In the genomic region with DNA sequence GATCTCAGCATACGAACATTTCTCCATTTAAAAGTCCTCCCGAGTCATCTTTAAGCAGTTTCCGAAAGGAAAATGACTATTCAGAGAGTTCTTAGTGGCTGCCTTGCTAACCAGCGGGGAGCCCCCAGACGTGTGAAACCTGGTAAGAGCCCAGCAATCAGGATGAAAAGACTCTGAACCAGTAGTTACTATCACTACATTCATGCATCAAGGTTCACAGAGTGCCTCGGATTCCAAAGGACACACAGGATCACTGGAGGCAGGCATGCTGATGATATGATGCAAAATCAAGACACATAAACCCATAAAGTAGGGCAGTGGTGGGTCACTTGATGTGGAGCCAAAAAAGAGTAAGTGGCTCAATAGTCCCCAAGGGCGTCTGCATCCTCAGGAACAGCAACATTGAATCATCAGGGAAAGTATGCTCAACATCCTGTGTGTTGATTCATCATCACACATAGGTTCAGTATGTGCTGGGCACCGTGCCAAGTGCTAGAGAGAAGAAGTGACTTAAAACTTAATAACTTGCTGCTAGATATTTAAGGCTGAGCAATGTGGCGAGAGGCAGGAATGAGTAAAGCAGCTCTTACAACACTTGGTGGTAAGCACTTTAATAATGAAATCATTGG, we compare ENCODE assay signal across 1 cellular context.
TF ChIP-seq lines count a peak whose summit lies in the region.

No MANE protein-coding gene starts in this region.

TF ChIP-seq in GM12878, 131 proteins besides CTCF, POLR2A, EP300 and RAD21 (continued from another document):
- TF ChIP-seq TARDBP (IDR thresholded peaks at IDR 0.05; ENCODE audit: borderline replicate concordance) (no peak), DPF2 (IDR thresholded peaks at IDR 0.05) (peak; percentile 48; the same call in 1 of the 2 replicates), JUND (IDR thresholded peaks at IDR 0.05; ENCODE audit: low read depth, low read length) (no peak), SUPT20H (IDR thresholded peaks at IDR 0.05; ENCODE audit: borderline replicate concordance, control insufficient read depth, low read depth, low read length) (no peak), FOXK2 (IDR thresholded peaks at IDR 0.05) (no peak), SRF (IDR thresholded peaks at IDR 0.05; ENCODE audit: low read depth in 2 of 2, low read length in 2 of 2) (no peak), POU2F2 (IDR thresholded peaks at IDR 0.05; ENCODE audit: borderline replicate concordance, low read depth, low read length) (no peak), WRNIP1 (IDR thresholded peaks at IDR 0.05; ENCODE audit: borderline replicate concordance, low read depth, low read length) (no peak), RUNX3 (IDR thresholded peaks at IDR 0.05; ENCODE audit: low read length) (no peak; the same call in 1 of the 2 replicates), SMARCA5 (IDR thresholded peaks at IDR 0.05) (no peak), PML (IDR thresholded peaks at IDR 0.05; ENCODE audit: low read length) (no peak), MEF2A (IDR thresholded peaks at IDR 0.05; ENCODE audit: insufficient read depth, low read depth, low read length) (no peak), NR2C1 (IDR thresholded peaks at IDR 0.05) (no peak), YBX1 (IDR thresholded peaks at IDR 0.05) (no peak), SMC3 (IDR thresholded peaks at IDR 0.05; ENCODE audit: borderline replicate concordance, low read length) (no peak), ATF7 (IDR thresholded peaks at IDR 0.05; ENCODE audit: low read depth) (no peak), CBFB (IDR thresholded peaks at IDR 0.05; ENCODE audit: low read depth) (no peak), LARP7 (IDR thresholded peaks at IDR 0.05) (no peak), TCF7 (IDR thresholded peaks at IDR 0.05; ENCODE audit: borderline replicate concordance) (no peak), RELB (IDR thresholded peaks at IDR 0.05; ENCODE audit: low read depth) (no peak), HDGF (IDR thresholded peaks at IDR 0.05) (no peak), MXI1 (IDR thresholded peaks at IDR 0.05; ENCODE audit: low read depth, low read length) (no peak), RAD51 (IDR thresholded peaks at IDR 0.05) (no peak), TCF3 (IDR thresholded peaks at IDR 0.05; ENCODE audit: borderline replicate concordance, insufficient read depth, low read depth, low read length) (no peak), IRF4 (IDR thresholded peaks at IDR 0.05; ENCODE audit: low read depth, low read length) (no peak)
- TF ChIP-seq, protein P1, sequence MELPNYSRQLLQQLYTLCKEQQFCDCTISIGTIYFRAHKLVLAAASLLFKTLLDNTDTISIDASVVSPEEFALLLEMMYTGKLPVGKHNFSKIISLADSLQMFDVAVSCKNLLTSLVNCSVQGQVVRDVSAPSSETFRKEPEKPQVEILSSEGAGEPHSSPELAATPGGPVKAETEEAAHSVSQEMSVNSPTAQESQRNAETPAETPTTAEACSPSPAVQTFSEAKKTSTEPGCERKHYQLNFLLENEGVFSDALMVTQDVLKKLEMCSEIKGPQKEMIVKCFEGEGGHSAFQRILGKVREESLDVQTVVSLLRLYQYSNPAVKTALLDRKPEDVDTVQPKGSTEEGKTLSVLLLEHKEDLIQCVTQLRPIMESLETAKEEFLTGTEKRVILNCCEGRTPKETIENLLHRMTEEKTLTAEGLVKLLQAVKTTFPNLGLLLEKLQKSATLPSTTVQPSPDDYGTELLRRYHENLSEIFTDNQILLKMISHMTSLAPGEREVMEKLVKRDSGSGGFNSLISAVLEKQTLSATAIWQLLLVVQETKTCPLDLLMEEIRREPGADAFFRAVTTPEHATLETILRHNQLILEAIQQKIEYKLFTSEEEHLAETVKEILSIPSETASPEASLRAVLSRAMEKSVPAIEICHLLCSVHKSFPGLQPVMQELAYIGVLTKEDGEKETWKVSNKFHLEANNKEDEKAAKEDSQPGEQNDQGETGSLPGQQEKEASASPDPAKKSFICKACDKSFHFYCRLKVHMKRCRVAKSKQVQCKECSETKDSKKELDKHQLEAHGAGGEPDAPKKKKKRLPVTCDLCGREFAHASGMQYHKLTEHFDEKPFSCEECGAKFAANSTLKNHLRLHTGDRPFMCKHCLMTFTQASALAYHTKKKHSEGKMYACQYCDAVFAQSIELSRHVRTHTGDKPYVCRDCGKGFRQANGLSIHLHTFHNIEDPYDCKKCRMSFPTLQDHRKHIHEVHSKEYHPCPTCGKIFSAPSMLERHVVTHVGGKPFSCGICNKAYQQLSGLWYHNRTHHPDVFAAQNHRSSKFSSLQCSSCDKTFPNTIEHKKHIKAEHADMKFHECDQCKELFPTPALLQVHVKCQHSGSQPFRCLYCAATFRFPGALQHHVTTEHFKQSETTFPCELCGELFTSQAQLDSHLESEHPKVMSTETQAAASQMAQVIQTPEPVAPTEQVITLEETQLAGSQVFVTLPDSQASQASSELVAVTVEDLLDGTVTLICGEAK (IDR thresholded peaks at IDR 0.05; ENCODE audit: borderline replicate concordance) = no peak
- TF ChIP-seq, protein P2, sequence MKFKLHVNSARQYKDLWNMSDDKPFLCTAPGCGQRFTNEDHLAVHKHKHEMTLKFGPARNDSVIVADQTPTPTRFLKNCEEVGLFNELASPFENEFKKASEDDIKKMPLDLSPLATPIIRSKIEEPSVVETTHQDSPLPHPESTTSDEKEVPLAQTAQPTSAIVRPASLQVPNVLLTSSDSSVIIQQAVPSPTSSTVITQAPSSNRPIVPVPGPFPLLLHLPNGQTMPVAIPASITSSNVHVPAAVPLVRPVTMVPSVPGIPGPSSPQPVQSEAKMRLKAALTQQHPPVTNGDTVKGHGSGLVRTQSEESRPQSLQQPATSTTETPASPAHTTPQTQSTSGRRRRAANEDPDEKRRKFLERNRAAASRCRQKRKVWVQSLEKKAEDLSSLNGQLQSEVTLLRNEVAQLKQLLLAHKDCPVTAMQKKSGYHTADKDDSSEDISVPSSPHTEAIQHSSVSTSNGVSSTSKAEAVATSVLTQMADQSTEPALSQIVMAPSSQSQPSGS (IDR thresholded peaks at IDR 0.05; ENCODE audit: low read length) = no peak
- TF ChIP-seq, protein P3, sequence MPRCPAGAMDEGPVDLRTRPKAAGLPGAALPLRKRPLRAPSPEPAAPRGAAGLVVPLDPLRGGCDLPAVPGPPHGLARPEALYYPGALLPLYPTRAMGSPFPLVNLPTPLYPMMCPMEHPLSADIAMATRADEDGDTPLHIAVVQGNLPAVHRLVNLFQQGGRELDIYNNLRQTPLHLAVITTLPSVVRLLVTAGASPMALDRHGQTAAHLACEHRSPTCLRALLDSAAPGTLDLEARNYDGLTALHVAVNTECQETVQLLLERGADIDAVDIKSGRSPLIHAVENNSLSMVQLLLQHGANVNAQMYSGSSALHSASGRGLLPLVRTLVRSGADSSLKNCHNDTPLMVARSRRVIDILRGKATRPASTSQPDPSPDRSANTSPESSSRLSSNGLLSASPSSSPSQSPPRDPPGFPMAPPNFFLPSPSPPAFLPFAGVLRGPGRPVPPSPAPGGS (IDR thresholded peaks at IDR 0.05; ENCODE audit: borderline replicate concordance, insufficient read depth, low read depth, low read length, poor library complexity, severe bottlenecking) = no peak
